Comparison of ENCODE assay signal across 30 cellular contexts in genomic region chr17:76755285-76755684, GRCh38. TPM values are rescaled to one million over a fixed set of nuclear protein-coding genes. Genes with fewer than 3 reads are reported as not detected.
DNase-seq lines count a peak whose midpoint lies in the region; ATAC-seq, FAIRE-seq and TF ChIP-seq lines count a peak whose summit lies in the region.
"Had no signal": no experiment of that assay in that cellular context is flagged by ENCODE, and none has a peak within 500 bp of the region (broad histone marks: within the 10 kb centered on the region; RNA-seq: fewer than 3 reads in every experiment).

No MANE protein-coding gene starts in this region.

- H3K4me3 Mint-ChIP-seq in activated naive CD4-positive, alpha-beta T cell treated with anti-CD3 and anti-CD28 coated beads, Interleukin-2, amount 50 U/mL, for 24 hours: no peak overlapping the region
- H3K4me3 Mint-ChIP-seq in CD4-positive, CD25-positive, alpha-beta regulatory T cell: no peak overlapping the region
- H3K4me3 Mint-ChIP-seq: CD8-positive, alpha-beta T cell; IgD-negative memory B cell had no signal

- FAIRE-seq in frontal cortex (lab: Jason Lieb, UNC): no peak
- FAIRE-seq: A204.1, GM12878 had no signal

- H3K27me3 Mint-ChIP-seq in activated naive CD4-positive, alpha-beta T cell treated with anti-CD3 and anti-CD28 coated beads, Interleukin-2, amount 50 U/mL, for 24 hours: no peaks in the 10 kb centered on the region
- no peaks in the 10 kb centered on the region for H3K27me3 Mint-ChIP-seq in CD4-positive, CD25-positive, alpha-beta regulatory T cell
- H3K27me3 Mint-ChIP-seq: IgD-negative memory B cell had no signal

- DNase-seq in activated naive CD4-positive, alpha-beta T cell treated with anti-CD3 and anti-CD28 coated beads, Interleukin-2, amount 50 U/mL, for 72 hours (ENCODE audit: low spot score in 2 of 2): no peak
- DNase-seq in CD4-positive, CD25-positive, alpha-beta regulatory T cell: no peak
- DNase-seq in NCI-H82 treated with DMSO at 0.1 percent for 48 hours (lab: John Stamatoyannopoulos, UW; ENCODE audit: unreplicated experiment): peak; percentile 89
- no peak for DNase-seq in frontal cortex (ENCODE audit: low spot score in 2 of 2)
- no peak for DNase-seq in DMS153 (lab: John Stamatoyannopoulos, UW)
- DNase-seq: Caco-2; CD8-positive, alpha-beta T cell; DMS79; EL; GDM1; GOT3; MM.1S; NCI-H2029; NCI-H2171; NCI-H226; NCI-H510A; NCI-H748 treated with DMSO at 0.1 percent for 48 hours; NK-92 treated with Interleukin-12 subunit alpha and Interleukin-12 subunit beta, amount 100 ng/mL, for 24 hours; PC-3; SHP77 had no signal

- H3K27me3 ChIP-seq in CD4-positive, CD25-positive, alpha-beta regulatory T cell (ENCODE audit: control insufficient read depth, insufficient read depth, low read length): no peaks in the 10 kb centered on the region
- H3K27me3 ChIP-seq: BLaER1 had no signal

- H3K36me3 ChIP-seq in CD4-positive, CD25-positive, alpha-beta regulatory T cell (ENCODE audit: control insufficient read depth, insufficient read depth, low read length): peaks cover 2% of the 10 kb centered on the region
- H3K36me3 ChIP-seq in HEK293 (ENCODE audit: control insufficient read depth in 2 of 2, insufficient read depth in 1 of 2, low read length in 2 of 2): peaks cover 54 to 61% of the 10 kb centered on the region in 2 experiments
- H3K36me3 ChIP-seq: HAP-1 had no signal

- peaks cover 28% of the 10 kb centered on the region for H3K4me1 Mint-ChIP-seq in activated naive CD4-positive, alpha-beta T cell treated with anti-CD3 and anti-CD28 coated beads, Interleukin-2, amount 50 U/mL, for 24 hours
- H3K4me1 Mint-ChIP-seq in CD4-positive, CD25-positive, alpha-beta regulatory T cell: peaks cover 13 to 33% (median 25%) of the 10 kb centered on the region in 4 donors

- peaks cover 31% of the 10 kb centered on the region for H3K4me1 ChIP-seq in CD4-positive, CD25-positive, alpha-beta regulatory T cell (ENCODE audit: control insufficient read depth, insufficient read depth, low read length, poor library complexity, severe bottlenecking)
- no peaks in the 10 kb centered on the region for H3K4me1 ChIP-seq in HEK293 (ENCODE audit: control insufficient read depth, insufficient read depth, low read length)
- H3K4me1 ChIP-seq: Caco-2, HAP-1 had no signal

- no peak for ATAC-seq in activated naive CD4-positive, alpha-beta T cell treated with anti-CD3 and anti-CD28 coated beads, Interleukin-2, amount 50 U/mL, for 72 hours
- no peak for ATAC-seq in CD4-positive, CD25-positive, alpha-beta regulatory T cell (ENCODE audit: low read depth in 2 of 2)
- ATAC-seq in GM19324 (IDR thresholded peaks at IDR 0.05; ENCODE audit: low FRiP score, unreplicated experiment): no peak
- ATAC-seq: CD8-positive, alpha-beta T cell; GM12878; PC-3 had no signal

- no peak overlapping the region for H3K4me3 ChIP-seq in CD4-positive, CD25-positive, alpha-beta regulatory T cell (ENCODE audit: low read depth, low read length)
- no peak overlapping the region for H3K4me3 ChIP-seq in HEK293 (ENCODE audit: low read depth, low read length)
- H3K4me3 ChIP-seq: BLaER1, GM12878, HAP-1 had no signal

- peak overlapping the region; percentile 85 for H3K27ac ChIP-seq in CD4-positive, CD25-positive, alpha-beta regulatory T cell (ENCODE audit: insufficient read depth, low read length, poor library complexity, severe bottlenecking)
- H3K27ac ChIP-seq in HEK293 (ENCODE audit: extremely low read depth, low read depth, low read length): no peak overlapping the region
- H3K27ac ChIP-seq: BLaER1, HL-60, KMS-11 had no signal

- CTCF ChIA-PET in HEK293 (lab: Yijun Ruan, JAX): interaction anchor here (0.6 to 0.7 kb wide), 6 partner anchors 33 to 350 kb away, joined by 3 to 5 read pairs (median 4); no protein-coding TSS in a partner anchor

- POLR2A ChIA-PET in HEK293 (lab: Yijun Ruan, JAX): interaction anchor here (0.7 to 1.0 kb wide), 2 partner anchors 12 to 18 kb away, joined by 3 to 5 read pairs; no protein-coding TSS in a partner anchor

- peaks cover 5% of the 10 kb centered on the region for H3K36me3 Mint-ChIP-seq in activated naive CD4-positive, alpha-beta T cell treated with anti-CD3 and anti-CD28 coated beads, Interleukin-2, amount 50 U/mL, for 24 hours
- H3K36me3 Mint-ChIP-seq in activated naive CD4-positive, alpha-beta T cell treated with anti-CD3 and anti-CD28 coated beads, Interleukin-2, amount 50 U/mL, for 72 hours: peaks cover 7 to 13% of the 10 kb centered on the region in 2 donors
- peaks cover 8% of the 10 kb centered on the region for H3K36me3 Mint-ChIP-seq in CD4-positive, CD25-positive, alpha-beta regulatory T cell

- no peak for TF ChIP-seq CTCF in HEK293 (tag by site-specific recombination; IDR thresholded peaks at IDR 0.05)

- peak overlapping the region; percentile 55 for H3K27ac Mint-ChIP-seq in activated naive CD4-positive, alpha-beta T cell treated with anti-CD3 and anti-CD28 coated beads, Interleukin-2, amount 50 U/mL, for 24 hours
- no peak overlapping the region for H3K27ac Mint-ChIP-seq in activated naive CD4-positive, alpha-beta T cell treated with anti-CD3 and anti-CD28 coated beads, Interleukin-2, amount 50 U/mL, for 72 hours
- peak overlapping the region in 2 of 3 donors; percentile 62 to 82 for H3K27ac Mint-ChIP-seq in CD4-positive, CD25-positive, alpha-beta regulatory T cell
- H3K27ac Mint-ChIP-seq: CD8-positive, alpha-beta T cell; IgD-negative memory B cell had no signal

- H3K9me3 ChIP-seq in CD4-positive, CD25-positive, alpha-beta regulatory T cell (ENCODE audit: control insufficient read depth in 2 of 2, low read length in 2 of 2): no peaks in the 10 kb centered on the region
- no peaks in the 10 kb centered on the region for H3K9me3 ChIP-seq in HEK293 (ENCODE audit: control insufficient read depth, insufficient read depth, low read depth, low read length)
- H3K9me3 ChIP-seq: Caco-2, HAP-1 had no signal

- H3K9me3 Mint-ChIP-seq in activated naive CD4-positive, alpha-beta T cell treated with anti-CD3 and anti-CD28 coated beads, Interleukin-2, amount 50 U/mL, for 24 hours: no peaks in the 10 kb centered on the region
- H3K9me3 Mint-ChIP-seq in activated naive CD4-positive, alpha-beta T cell treated with anti-CD3 and anti-CD28 coated beads, Interleukin-2, amount 50 U/mL, for 72 hours: no peaks in the 10 kb centered on the region
- H3K9me3 Mint-ChIP-seq in CD4-positive, CD25-positive, alpha-beta regulatory T cell: no peaks in the 10 kb centered on the region
- H3K9me3 Mint-ChIP-seq: CD8-positive, alpha-beta T cell; IgD-negative memory B cell had no signal

TF ChIP-seq in HEK293, 187 proteins besides CTCF, POLR2A, EP300 and RAD21 (continues in another document):
- TF ChIP-seq ZNF184 (tag by site-specific recombination; IDR thresholded peaks at IDR 0.05) (no peak), SCRT1 (tag by site-specific recombination; IDR thresholded peaks at IDR 0.05; ENCODE audit: borderline replicate concordance) (no peak)
- TF ChIP-seq, protein P1, sequence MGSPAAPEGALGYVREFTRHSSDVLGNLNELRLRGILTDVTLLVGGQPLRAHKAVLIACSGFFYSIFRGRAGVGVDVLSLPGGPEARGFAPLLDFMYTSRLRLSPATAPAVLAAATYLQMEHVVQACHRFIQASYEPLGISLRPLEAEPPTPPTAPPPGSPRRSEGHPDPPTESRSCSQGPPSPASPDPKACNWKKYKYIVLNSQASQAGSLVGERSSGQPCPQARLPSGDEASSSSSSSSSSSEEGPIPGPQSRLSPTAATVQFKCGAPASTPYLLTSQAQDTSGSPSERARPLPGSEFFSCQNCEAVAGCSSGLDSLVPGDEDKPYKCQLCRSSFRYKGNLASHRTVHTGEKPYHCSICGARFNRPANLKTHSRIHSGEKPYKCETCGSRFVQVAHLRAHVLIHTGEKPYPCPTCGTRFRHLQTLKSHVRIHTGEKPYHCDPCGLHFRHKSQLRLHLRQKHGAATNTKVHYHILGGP (tag by site-specific recombination; IDR thresholded peaks at IDR 0.05): no peak

RNA-seq across cellular contexts. Expression of gene MFSD11, which starts 17.4 kb away (rescaled TPM):
- 10 to 100 TPM; 23.2 to 24.1 TPM for total RNA-seq in activated naive CD4-positive, alpha-beta T cell treated with anti-CD3 and anti-CD28 coated beads, Interleukin-2, amount 50 U/mL, for 72 hours
- 45.6 TPM for total RNA-seq in CD4-positive, CD25-positive, alpha-beta regulatory T cell
- polyA plus RNA-seq in CD4-positive, CD25-positive, alpha-beta regulatory T cell: 10 to 100 TPM; 22.3 to 38.5 (median 26.1) TPM
- 73.0 TPM for total RNA-seq in frontal cortex

RNA-seq across cellular contexts. Expression of gene SRSF2, which starts 18.2 kb away (rescaled TPM):
- 100 to 1,000 TPM; 242 to 351 TPM for total RNA-seq in activated naive CD4-positive, alpha-beta T cell treated with anti-CD3 and anti-CD28 coated beads, Interleukin-2, amount 50 U/mL, for 72 hours
- total RNA-seq in CD4-positive, CD25-positive, alpha-beta regulatory T cell: 444 TPM
- polyA plus RNA-seq in CD4-positive, CD25-positive, alpha-beta regulatory T cell: 100 to 1,000 TPM in 1 of 4 donors, 10 to 100 TPM in 3; 86.0 to 113 (median 93.7) TPM
- total RNA-seq in frontal cortex: 86.4 TPM

RNA-seq across cellular contexts. Expression of gene METTL23, which starts 28.6 kb away (rescaled TPM):
- 10 to 100 TPM; 13.9 to 30.0 TPM for total RNA-seq in activated naive CD4-positive, alpha-beta T cell treated with anti-CD3 and anti-CD28 coated beads, Interleukin-2, amount 50 U/mL, for 72 hours
- 44.1 TPM for total RNA-seq in CD4-positive, CD25-positive, alpha-beta regulatory T cell
- 100 to 1,000 TPM; 130 to 175 (median 162) TPM for polyA plus RNA-seq in CD4-positive, CD25-positive, alpha-beta regulatory T cell
- total RNA-seq in frontal cortex: 14.7 TPM

RNA-seq across cellular contexts. Expression of gene JMJD6, which starts 28.9 kb away (rescaled TPM):
- total RNA-seq in activated naive CD4-positive, alpha-beta T cell treated with anti-CD3 and anti-CD28 coated beads, Interleukin-2, amount 50 U/mL, for 72 hours: 10 to 100 TPM; 82.3 to 91.0 TPM
- 124 TPM for total RNA-seq in CD4-positive, CD25-positive, alpha-beta regulatory T cell
- polyA plus RNA-seq in CD4-positive, CD25-positive, alpha-beta regulatory T cell: 10 to 100 TPM; 21.0 to 38.3 (median 33.6) TPM
- 17.5 TPM for total RNA-seq in frontal cortex

RNA-seq across cellular contexts. Expression of gene MXRA7, which starts 44.5 kb away (rescaled TPM):
- total RNA-seq in activated naive CD4-positive, alpha-beta T cell treated with anti-CD3 and anti-CD28 coated beads, Interleukin-2, amount 50 U/mL, for 72 hours: 1 to 10 TPM; 4.8 to 9.1 TPM
- total RNA-seq in CD4-positive, CD25-positive, alpha-beta regulatory T cell: 5.0 TPM
- polyA plus RNA-seq in CD4-positive, CD25-positive, alpha-beta regulatory T cell: 1 to 10 TPM; 2.2 to 8.8 (median 5.4) TPM
- 45.7 TPM for total RNA-seq in frontal cortex

Comparison
In these comparisons a context has a peak if more than half of its experiments do, and no peak if none do; other contexts are left out.
1. H3K27ac Mint-ChIP-seq: peak in activated naive CD4-positive, alpha-beta T cell treated with anti-CD3 and anti-CD28 coated beads, Interleukin-2, amount 50 U/mL, for 24 hours (single experiment) and CD4-positive, CD25-positive, alpha-beta regulatory T cell (2 of 3); none in activated naive CD4-positive, alpha-beta T cell treated with anti-CD3 and anti-CD28 coated beads, Interleukin-2, amount 50 U/mL, for 72 hours (0 of 2).